ENCODE assay signal across 18 cellular contexts in the genomic region with DNA sequence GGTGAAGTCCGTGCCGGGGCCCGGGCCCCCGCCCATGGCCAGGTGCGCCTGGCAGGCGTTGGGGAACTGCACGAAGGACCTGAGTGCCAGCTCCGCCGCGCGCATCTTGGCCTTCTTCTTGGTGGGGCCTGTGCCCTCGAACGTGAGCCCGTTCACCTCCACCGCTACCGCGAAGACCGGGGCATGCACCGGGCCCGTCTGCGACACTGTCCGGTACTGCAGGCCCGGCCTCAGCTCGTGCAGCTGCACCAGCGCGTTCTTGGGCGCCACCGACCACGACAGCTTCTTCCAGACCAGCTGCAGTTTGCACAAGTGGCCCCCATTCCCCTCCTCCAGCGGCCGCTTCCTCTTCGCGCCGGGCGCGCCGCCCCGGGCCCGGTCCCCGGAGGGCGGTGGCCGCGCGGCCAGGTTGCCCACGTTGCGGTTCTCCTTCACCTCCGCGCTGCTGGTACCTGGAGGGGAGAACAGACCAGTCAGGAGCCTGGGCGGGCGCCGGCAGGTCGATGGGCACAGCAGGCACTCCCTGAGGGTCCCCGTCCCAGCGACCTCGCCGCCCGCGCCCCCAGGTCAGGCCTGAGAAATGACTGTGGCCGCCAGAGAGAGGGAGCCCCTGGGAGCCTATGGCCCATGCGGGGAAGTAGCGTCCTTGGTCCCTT.
DNase-seq lines count a peak whose midpoint lies in the region; ATAC-seq and TF ChIP-seq lines count a peak whose summit lies in the region.
"Had no signal": no experiment of that assay in that cellular context is flagged by ENCODE, and none has a peak within 500 bp of the region (broad histone marks: within the 10 kb centered on the region; RNA-seq: fewer than 3 reads in every experiment).

No MANE protein-coding gene starts in this region.

- TF ChIP-seq POLR2A in prostate gland (IDR thresholded peaks at IDR 0.05) (no peak), thyroid gland (IDR thresholded peaks at IDR 0.05) (no peak)

- no peaks in the 10 kb centered on the region for H3K4me1 Mint-ChIP-seq in activated CD8-positive, alpha-beta memory T cell treated with anti-CD3 and anti-CD28 coated beads, Interleukin-2, amount 10 ng/mL, durations not matched to agents 7 days and 5 days
- peaks cover 26% of the 10 kb centered on the region for H3K4me1 Mint-ChIP-seq in endodermal cell

- TF ChIP-seq CTCF in endodermal cell (conservative IDR thresholded peaks at IDR 0.05): no peak
- no peak for TF ChIP-seq CTCF in prostate gland (IDR thresholded peaks at IDR 0.05)
- TF ChIP-seq CTCF in thyroid gland (IDR thresholded peaks at IDR 0.05): no peak

- H3K4me1 ChIP-seq in endodermal cell (ENCODE audit: control insufficient read depth, insufficient read depth, low read length) (no peaks in the 10 kb centered on the region), prostate gland (replicated peaks) (no peaks in the 10 kb centered on the region), thyroid gland (no peaks in the 10 kb centered on the region)

- no peak overlapping the region for H3K4me3 Mint-ChIP-seq in activated CD8-positive, alpha-beta memory T cell treated with anti-CD3 and anti-CD28 coated beads, Interleukin-2, amount 10 ng/mL, durations not matched to agents 7 days and 5 days
- H3K4me3 Mint-ChIP-seq in endodermal cell: no peak overlapping the region
- H3K4me3 Mint-ChIP-seq: CD8-positive, alpha-beta memory T cell had no signal

- peak; percentile 4 for DNase-seq in activated CD8-positive, alpha-beta memory T cell treated with anti-CD3 and anti-CD28 coated beads, Interleukin-2, amount 10 ng/mL, durations not matched to agents 7 days and 5 days
- DNase-seq in activated CD8-positive, alpha-beta memory T cell treated with anti-CD3 and anti-CD28 coated beads, Interleukin-2, amount 50 U/mL, for 4 hours: no peak
- peak; percentile 50 for DNase-seq in endodermal cell
- DNase-seq in mesenteric fat pad (ENCODE audit: low spot score): peak; percentile 88
- peak; percentile 40 for DNase-seq in ureter (ENCODE audit: low spot score)
- no peak for DNase-seq in prostate gland (ENCODE audit: low spot score)
- DNase-seq in thyroid gland: no peak
- DNase-seq: CD8-positive, alpha-beta memory T cell; DND-41; GM23248; KBM-7; NCI-H1417 treated with DMSO at 0.1 percent for 48 hours; NCI-H1930; NCI-H446; NCI-H69 had no signal

- H3K36me3 Mint-ChIP-seq in activated CD8-positive, alpha-beta memory T cell treated with anti-CD3 and anti-CD28 coated beads, Interleukin-2, amount 10 ng/mL, durations not matched to agents 7 days and 5 days: no peaks in the 10 kb centered on the region
- H3K36me3 Mint-ChIP-seq in endodermal cell (ENCODE audit: low read depth): no peaks in the 10 kb centered on the region
- H3K36me3 Mint-ChIP-seq: CD8-positive, alpha-beta memory T cell had no signal

- H3K9me3 Mint-ChIP-seq in activated CD8-positive, alpha-beta memory T cell treated with anti-CD3 and anti-CD28 coated beads, Interleukin-2, amount 10 ng/mL, durations not matched to agents 7 days and 5 days (ENCODE audit: low read depth): no peaks in the 10 kb centered on the region
- no peaks in the 10 kb centered on the region for H3K9me3 Mint-ChIP-seq in endodermal cell
- H3K9me3 Mint-ChIP-seq: CD8-positive, alpha-beta memory T cell had no signal

- H3K36me3 ChIP-seq in endodermal cell (ENCODE audit: control insufficient read depth, insufficient read depth, low read length) (no peaks in the 10 kb centered on the region), prostate gland (no peaks in the 10 kb centered on the region), thyroid gland (no peaks in the 10 kb centered on the region)
- H3K36me3 ChIP-seq: BLaER1 treated with 17β-estradiol and CSF1 and Interleukin-3, amounts not matched to agents 10 nM and 100 nM had no signal

- CTCF ChIA-PET in activated CD8-positive, alpha-beta memory T cell treated with anti-CD3 and anti-CD28 coated beads, Interleukin-2, amount 10 ng/mL, durations not matched to agents 7 days and 5 days (lab: Charles Lee): no interaction called here

- H3K27ac ChIP-seq in endodermal cell (ENCODE audit: low read depth, low read length): no peak overlapping the region
- no peak overlapping the region for H3K27ac ChIP-seq in prostate gland
- no peak overlapping the region for H3K27ac ChIP-seq in thyroid gland
- H3K27ac ChIP-seq: BLaER1 treated with 17β-estradiol and CSF1 and Interleukin-3, amounts not matched to agents 10 nM and 100 nM; GM23248 had no signal

- H3K27me3 ChIP-seq in endodermal cell (ENCODE audit: control insufficient read depth, insufficient read depth, low read length, poor library complexity, severe bottlenecking) (no peaks in the 10 kb centered on the region), prostate gland (replicated peaks; ENCODE audit: insufficient read depth) (no peaks in the 10 kb centered on the region), thyroid gland (no peaks in the 10 kb centered on the region)
- H3K27me3 ChIP-seq: BLaER1 treated with 17β-estradiol and CSF1 and Interleukin-3, amounts not matched to agents 10 nM and 100 nM had no signal

- no peak overlapping the region for H3K4me3 ChIP-seq in endodermal cell (ENCODE audit: low read length)
- no peak overlapping the region for H3K4me3 ChIP-seq in prostate gland
- H3K4me3 ChIP-seq in thyroid gland (replicated peaks in 1 of 3): no peak overlapping the region
- H3K4me3 ChIP-seq: BLaER1 treated with 17β-estradiol and CSF1 and Interleukin-3, amounts not matched to agents 10 nM and 100 nM; GM12878; GM23248 had no signal

- H3K27ac Mint-ChIP-seq in activated CD8-positive, alpha-beta memory T cell treated with anti-CD3 and anti-CD28 coated beads, Interleukin-2, amount 10 ng/mL, durations not matched to agents 7 days and 5 days: no peak overlapping the region
- H3K27ac Mint-ChIP-seq in endodermal cell: no peak overlapping the region
- H3K27ac Mint-ChIP-seq: CD8-positive, alpha-beta memory T cell had no signal

- H3K9me3 ChIP-seq in endodermal cell (ENCODE audit: control insufficient read depth, low read length): no peaks in the 10 kb centered on the region
- no peaks in the 10 kb centered on the region for H3K9me3 ChIP-seq in prostate gland
- H3K9me3 ChIP-seq in thyroid gland: no peaks in the 10 kb centered on the region

- WGBS in endodermal cell (ENCODE audit: insufficient coverage in 1 of 2, insufficient read length in 1 of 2), 2 experiments: 94 to 97% methylated on average over 38 to 61 of the region's 61 CpGs
- WGBS in prostate gland: 87% methylated on average over 61 of the region's 61 CpGs
- 73 to 88% methylated on average over 45 to 47 of the region's 61 CpGs for WGBS in thyroid gland, 2 donors

- intact Hi-C loops in prostate gland (cut with DNase I) (no loop called here), thyroid gland (cut with DNase I) (no loop called here)

- no peak overlapping the region for H3K9ac ChIP-seq in endodermal cell (ENCODE audit: extremely low read depth, low read length, poor library complexity, severe bottlenecking)
- H3K9ac ChIP-seq: BLaER1 treated with 17β-estradiol and CSF1 and Interleukin-3, amounts not matched to agents 10 nM and 100 nM; GM23248 had no signal

- ATAC-seq in activated CD8-positive, alpha-beta memory T cell treated with anti-CD3 and anti-CD28 coated beads, Interleukin-2, amount 10 ng/mL, durations not matched to agents 7 days and 5 days: no peak
- ATAC-seq in GM21447 (IDR thresholded peaks at IDR 0.05; ENCODE audit: unreplicated experiment): no peak
- ATAC-seq: GM12878 had no signal

- H3K27me3 Mint-ChIP-seq in activated CD8-positive, alpha-beta memory T cell treated with anti-CD3 and anti-CD28 coated beads, Interleukin-2, amount 10 ng/mL, durations not matched to agents 7 days and 5 days: peaks cover 41% of the 10 kb centered on the region
- H3K27me3 Mint-ChIP-seq in endodermal cell (ENCODE audit: insufficient read depth): no peaks in the 10 kb centered on the region

Comparison
In these comparisons a context has a peak if more than half of its experiments do, and no peak if none do; other contexts are left out.
1. DNase-seq: peak in activated CD8-positive, alpha-beta memory T cell treated with anti-CD3 and anti-CD28 coated beads, Interleukin-2, amount 10 ng/mL, durations not matched to agents 7 days and 5 days (single experiment), endodermal cell (single experiment), mesenteric fat pad (single experiment) and ureter (single experiment); none in activated CD8-positive, alpha-beta memory T cell treated with anti-CD3 and anti-CD28 coated beads, Interleukin-2, amount 50 U/mL, for 4 hours (single experiment), prostate gland (single experiment) and thyroid gland (0 of 2).